In genomic region chr2:25168256-25169072, GRCh38 we compare ENCODE assay signal across 8 cellular contexts. TPM values are rescaled to one million over a fixed set of nuclear protein-coding genes. Genes with fewer than 3 reads are reported as not detected.
DNase-seq lines count a peak whose midpoint lies in the region; ATAC-seq, FAIRE-seq and TF ChIP-seq lines count a peak whose summit lies in the region.

Gene POMC, minus strand, starts transcription at chr2:25168580. Its CDS starts 3,808 bp downstream, at chr2:25164772.

- ATAC-seq in A549 (peak; percentile 74 to 83), HG03354 (IDR thresholded peaks at IDR 0.05; ENCODE audit: poor library complexity, severe bottlenecking, unreplicated experiment) (no peak)
- peak; percentile 50 to 59 for ATAC-seq in activated CD4-positive, CD25-positive, alpha-beta regulatory T cell treated with anti-CD3 and anti-CD28 coated beads, Interleukin-2, amount 50 U/mL, for 24 hours

- TF ChIP-seq POLR2A in A549 (IDR thresholded peaks at IDR 0.05; ENCODE audit: low read length) = no peak
- TF ChIP-seq POLR2A in testis (IDR thresholded peaks at IDR 0.05) = no peak

- intact Hi-C loops in testis (cut with DNase I; ENCODE audit: low total_unique reads) = no loop called here

- no peak within 1 kb of the TSS for H4K8ac ChIP-seq in mesendoderm (ENCODE audit: low read depth, low read length)

- no peak within 1 kb of the TSS for H2AK5ac ChIP-seq in mesendoderm (ENCODE audit: low read length)

- no peaks in the 10 kb centered on the region for H3K9me3 ChIP-seq in A549
- no peaks in the 10 kb centered on the region for H3K9me3 ChIP-seq in testis

- peaks cover 20% of the 10 kb centered on the region for H3K27me3 ChIP-seq in mesendoderm (ENCODE audit: insufficient read depth, low read length, poor library complexity)
- no peaks in the 10 kb centered on the region for H3K27me3 ChIP-seq in testis

- WGBS in A549 (ENCODE audit: missing lambda C conversion rate) = 46% methylated on average over 36 of the region's 75 CpGs
- WGBS in mesendoderm (ENCODE audit: extremely low coverage, insufficient coverage, low lambda C conversion rate) = no CpG with 5 or more reads among the region's 75 CpGs
- WGBS in testis, 2 donors = 10 to 20% methylated on average over 33 to 63 of the region's 75 CpGs

- H3K27ac ChIP-seq in A549 = peak within 1 kb of the TSS; percentile 21 to 54; a peak in 4 of 6 replicates
- no peak within 1 kb of the TSS for H3K27ac ChIP-seq in mesendoderm (ENCODE audit: low read depth, low read length)
- H3K27ac ChIP-seq in testis = no peak within 1 kb of the TSS

- H3K4me2 ChIP-seq in A549 = peak within 1 kb of the TSS; percentile 98
- H3K4me2 ChIP-seq in mesendoderm (ENCODE audit: low read length) = peak within 1 kb of the TSS; percentile 89

- no peaks in the 10 kb centered on the region for H3K79me1 ChIP-seq in mesendoderm (ENCODE audit: low read length)

- no peak within 1 kb of the TSS for H3K23ac ChIP-seq in mesendoderm (ENCODE audit: low read length)

- TF ChIP-seq CTCF in A549 (IDR thresholded peaks at IDR 0.05) (no peak), testis (IDR thresholded peaks at IDR 0.05) (no peak)

- H3K36me3 ChIP-seq in mesendoderm (ENCODE audit: control insufficient read depth, insufficient read depth, low read length) = no peaks in the 10 kb centered on the region
- H3K36me3 ChIP-seq in testis (ENCODE audit: low read depth, missing control alignments) = no peaks in the 10 kb centered on the region

- H2BK15ac ChIP-seq in mesendoderm (replicated peaks; ENCODE audit: low read depth) = no peak within 1 kb of the TSS

- no peaks in the 10 kb centered on the region for H3K79me2 ChIP-seq in mesendoderm (ENCODE audit: control insufficient read depth, insufficient read depth, low read length)

- no peak within 1 kb of the TSS for H3K4ac ChIP-seq in mesendoderm (ENCODE audit: low read depth, low read length)

- CTCF ChIA-PET in A549 (lab: Yijun Ruan, JAX) = interaction anchor here (0.5 to 4.8 kb wide), 7 partner anchors 27 to 306 kb away, joined by 3 to 38 read pairs (median 8); no protein-coding TSS in a partner anchor

- H2BK5ac ChIP-seq in mesendoderm (ENCODE audit: low read length) = no peak within 1 kb of the TSS

- peak within 1 kb of the TSS; percentile 87 for H3K18ac ChIP-seq in mesendoderm (ENCODE audit: low read length)

- peak within 1 kb of the TSS; percentile 71 for H3K9ac ChIP-seq in mesendoderm (ENCODE audit: low read length)

- peak within 1 kb of the TSS; percentile 49 for H3K4me3 ChIP-seq in A549
- peak within 1 kb of the TSS; percentile 45 for H3K4me3 ChIP-seq in mesendoderm (ENCODE audit: low read length)
- H3K4me3 ChIP-seq in testis = peak within 1 kb of the TSS; percentile 29 to 43

- TF ChIP-seq RAD21 in A549 (conservative IDR thresholded peaks at IDR 0.05 in 1 of 2, IDR thresholded peaks at IDR 0.05 in 1 of 2) = no peak

- no peak for TF ChIP-seq EP300 in A549 (IDR thresholded peaks at IDR 0.05)

- peak within 1 kb of the TSS; percentile 37 for H2BK120ac ChIP-seq in mesendoderm (ENCODE audit: low read depth, low read length)

- peak; percentile 24 to 36 for DNase-seq in A549 (ENCODE audit: low read depth in 1 of 2, low spot score in 1 of 2)
- DNase-seq in GM19238 (ENCODE audit: insufficient read length, low spot score) = peak; percentile 49
- DNase-seq in effector CD4-positive, alpha-beta T cell = peak; percentile 12
- DNase-seq in mesendoderm = peak; percentile 63
- peak; percentile 32 for DNase-seq in testis
- no peak for DNase-seq in NOMO-1 treated with DMSO at 0.1 percent for 48 hours (lab: John Stamatoyannopoulos, UW; ENCODE audit: unreplicated experiment)

- no peak for FAIRE-seq in A549 (lab: Jason Lieb, UNC)

- POLR2A ChIA-PET in A549 (lab: Yijun Ruan, JAX) = interaction anchor here (0.9 kb wide), 1 partner anchor 376 kb away, joined by 7 read pairs; the partner anchor contains the start of genes CENPO and PTRHD1

- H3K56ac ChIP-seq in mesendoderm (ENCODE audit: low read length) = peak within 1 kb of the TSS; percentile 86

- H3K4me1 ChIP-seq in A549 (no peaks in the 10 kb centered on the region), mesendoderm (ENCODE audit: control insufficient read depth, low read depth, low read length) (no peaks in the 10 kb centered on the region), testis (no peaks in the 10 kb centered on the region)

- no peak within 1 kb of the TSS for H4K5ac ChIP-seq in mesendoderm (ENCODE audit: low read length)

TF ChIP-seq in A549, 52 proteins besides CTCF, POLR2A, EP300 and RAD21:
- TF ChIP-seq E2F6 (IDR thresholded peaks at IDR 0.05; ENCODE audit: borderline replicate concordance, low read depth) = 0 out of 2 replicates have a peak, but pooled peaks have one; percentile 14
- TF ChIP-seq PHF8 (IDR thresholded peaks at IDR 0.05; ENCODE audit: borderline replicate concordance, low read depth) = no peak

RNA-seq across cellular contexts. Expression of gene POMC, which starts in this region (rescaled TPM):
- not detected in 2 replicates for polyA plus RNA-seq in A549 (2011; rRNA removed)
- 0.06 TPM in 1 of 2 replicates, not detected in the other for polyA plus RNA-seq in A549 (2012; cell fraction: cytosol; rRNA removed)
- 0.07 TPM in 1 of 2 replicates, not detected in the other for polyA plus RNA-seq in A549 (2012; cell fraction: nucleus; rRNA removed)
- polyA plus RNA-seq in A549 (2017; fragmentation: RNase III; extraction: RNeasy Plus Mini Kit Qiagen cat#74134 plus additional on column Dnase treatment) = not detected in 3 replicates
- polyA minus RNA-seq in A549 (2011; rRNA and poly(A)+ RNA removed) = not detected in 2 replicates
- 3.3 TPM for polyA plus RNA-seq in mesendoderm (2013, experiment 1 of 2)
- polyA plus RNA-seq in mesendoderm (2013, experiment 2 of 2) = 3.1 TPM
- 10 to 100 TPM; 55.7 to 77.2 TPM for total RNA-seq in testis
- polyA plus RNA-seq in testis (ENCODE audit: insufficient read depth, low read depth, low replicate concordance) = 17.9 TPM

Comparison
In these comparisons a context has a peak if more than half of its experiments do, and no peak if none do; other contexts are left out.
1. RNA of gene POMC (polyA plus RNA-seq): 17.9 TPM in testis (single experiment); 0.06 to 0.07 TPM in A549; every median in the first group is over 10 times any median in the second.
2. Peak in DNase-seq, ATAC-seq, H3K4me3 ChIP-seq, H3K27ac ChIP-seq and H3K4me2 ChIP-seq in A549; RNA of the gene not detected or under 1 TPM.
3. Peak in every context shown above with its lines, with median percentiles within 50 percentile points of each other: H3K4me3 ChIP-seq.